20 cellular contexts compared by ENCODE assay signal in the genomic region with DNA sequence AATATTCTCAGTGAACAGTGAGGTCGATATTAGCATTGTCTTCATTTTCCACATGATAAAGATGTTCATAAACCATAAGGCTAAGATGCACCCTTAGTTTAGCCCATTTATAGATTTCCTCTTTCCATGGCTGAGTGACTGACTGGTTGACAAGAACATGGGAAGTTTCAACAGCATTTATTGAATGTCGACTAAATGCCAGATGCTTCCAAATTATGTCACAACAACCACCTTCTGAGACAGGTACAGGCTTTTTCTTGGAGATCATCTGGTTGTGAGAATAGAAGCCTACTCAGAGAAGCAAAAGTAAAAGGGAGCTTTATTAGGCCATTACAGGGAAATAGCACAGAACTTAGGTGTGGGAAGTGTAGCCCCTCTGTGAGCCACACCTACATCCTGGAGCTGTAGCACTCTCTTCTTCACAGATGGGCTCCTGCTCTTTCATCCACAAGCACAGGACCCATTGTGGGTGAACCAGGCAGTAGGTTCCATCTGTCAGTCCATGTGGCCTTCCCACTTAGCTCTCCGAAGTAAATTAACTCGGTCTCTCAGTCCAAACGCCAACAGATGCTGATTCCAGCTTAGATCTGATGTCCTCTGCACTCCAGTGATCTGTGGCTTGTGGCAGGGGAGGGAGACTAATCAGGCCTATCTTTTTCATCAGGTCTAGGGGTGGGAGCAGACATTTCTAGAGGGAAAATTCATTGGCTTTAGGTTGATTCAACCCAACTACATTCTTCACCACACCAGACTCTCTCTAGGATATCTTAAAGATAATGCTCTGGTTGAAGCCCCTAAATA. TPM values are rescaled to one million over a fixed set of nuclear protein-coding genes. Genes with fewer than 3 reads are reported as not detected.
A peak's percentile ranks its signal among the peaks of the same experiment; 100 is the strongest.
DNase-seq lines count a peak whose midpoint lies in the region; ATAC-seq and TF ChIP-seq lines count a peak whose summit lies in the region.
"Had no signal": no experiment of that assay in that cellular context is flagged by ENCODE, and none has a peak within 500 bp of the region (broad histone marks: within the 10 kb centered on the region; RNA-seq: fewer than 3 reads in every experiment).

No MANE protein-coding gene starts in this region.

- H3K9me2 ChIP-seq in neural cell (ENCODE audit: insufficient read depth, low read length), result no peaks in the 10 kb centered on the region

- H3K36me3 ChIP-seq in BLaER1, result peaks cover 33% of the 10 kb centered on the region
- no peaks in the 10 kb centered on the region for H3K36me3 ChIP-seq in neural cell (ENCODE audit: insufficient read depth, low read length)
- H3K36me3 ChIP-seq: vagina had no signal

- TF ChIP-seq EP300 in neural cell (conservative IDR thresholded peaks at IDR 0.05; ENCODE audit: poor library complexity, severe bottlenecking), result peak; percentile 97

- no peaks in the 10 kb centered on the region for H3F3A ChIP-seq in neural cell (ENCODE audit: insufficient read depth, low read length, poor library complexity, severe bottlenecking)

- peaks cover 1% of the 10 kb centered on the region; the same call in 1 of the 2 replicates for H3K27me3 Mint-ChIP-seq in HFFc6 (ENCODE audit: insufficient read depth)
- H3K27me3 Mint-ChIP-seq in activated T-helper 17 cell treated with anti-CD3 and anti-CD28 coated beads, Interleukin-2, amount 50 U/mL, for 72 hours, result no peaks in the 10 kb centered on the region

- H3K27ac ChIP-seq in BLaER1 (peak overlapping the region; percentile 54), neural cell (ENCODE audit: low read length) (no peak overlapping the region)
- H3K27ac ChIP-seq: body of pancreas, foreskin keratinocyte had no signal

- peak overlapping the region; percentile 31 for H3K27ac Mint-ChIP-seq in HFFc6
- H3K27ac Mint-ChIP-seq in activated T-helper 17 cell treated with anti-CD3 and anti-CD28 coated beads, Interleukin-2, amount 50 U/mL, for 72 hours, result peak overlapping the region; percentile 76
- H3K27ac Mint-ChIP-seq: activated naive CD8-positive, alpha-beta T cell treated with anti-CD3 and anti-CD28 coated beads, Interleukin-2, amount 10 ng/mL, durations not matched to agents 7 days and 5 days had no signal

- peaks cover 59% of the 10 kb centered on the region for H3K4me1 ChIP-seq in BLaER1

- H3K4me2 ChIP-seq in BLaER1 (peak overlapping the region; percentile 80), neural cell (ENCODE audit: low read length) (no peak overlapping the region)

- H3K9me3 Mint-ChIP-seq in HFFc6, result no peaks in the 10 kb centered on the region
- no peaks in the 10 kb centered on the region for H3K9me3 Mint-ChIP-seq in activated T-helper 17 cell treated with anti-CD3 and anti-CD28 coated beads, Interleukin-2, amount 50 U/mL, for 72 hours
- H3K9me3 Mint-ChIP-seq: activated naive CD8-positive, alpha-beta T cell treated with anti-CD3 and anti-CD28 coated beads, Interleukin-2, amount 10 ng/mL, durations not matched to agents 7 days and 5 days; activated T-helper 1 cell treated with anti-CD3 and anti-CD28 coated beads, Interleukin-12 subunit alpha, Interleukin-12 subunit beta, Interleukin-2, Interleukin-4 antibody, amounts not matched to agents 30 ng/mL and 10 ng/mL and 1 ng/mL, durations not matched to agents 14 hours and 24 hours and 36 hours had no signal

- TF ChIP-seq RAD21 in neural cell (conservative IDR thresholded peaks at IDR 0.05), result no peak

- 68 to 69% methylated on average over 5 of the region's 5 CpGs for WGBS in lower leg skin, 2 donors

- DNase-seq in HFFc6 (no peak), MV-4-11 (lab: John Stamatoyannopoulos, UW) (no peak), lower leg skin (ENCODE audit: low spot score in 2 of 2) (no peak), NCI-H226 (no peak), NCI-H345 (lab: John Stamatoyannopoulos, UW) (no peak)
- DNase-seq: activated CD4-positive, CD25-positive, alpha-beta regulatory T cell; activated CD8-positive, alpha-beta memory T cell treated with anti-CD3 and anti-CD28 coated beads for 24 hours; activated naive CD8-positive, alpha-beta T cell treated with anti-CD3 and anti-CD28 coated beads, Interleukin-2, amount 10 ng/mL, durations not matched to agents 7 days and 5 days; body of pancreas; foreskin keratinocyte; NCI-H1436; SHP77; stimulated activated naive CD8-positive, alpha-beta T cell treated with anti-CD3 and anti-CD28 coated beads, Interleukin-15, Interleukin-2, amounts not matched to agents 100 U/mL and 50 U/mL, for 24 hours; T-helper 2 cell had no signal

- no peak overlapping the region for H3K4me3 Mint-ChIP-seq in HFFc6
- no peak overlapping the region for H3K4me3 Mint-ChIP-seq in activated T-helper 17 cell treated with anti-CD3 and anti-CD28 coated beads, Interleukin-2, amount 50 U/mL, for 72 hours
- H3K4me3 Mint-ChIP-seq: activated naive CD8-positive, alpha-beta T cell treated with anti-CD3 and anti-CD28 coated beads, Interleukin-2, amount 10 ng/mL, durations not matched to agents 7 days and 5 days; activated T-helper 1 cell treated with anti-CD3 and anti-CD28 coated beads, Interleukin-12 subunit alpha, Interleukin-12 subunit beta, Interleukin-2, Interleukin-4 antibody, amounts not matched to agents 30 ng/mL and 10 ng/mL and 1 ng/mL, durations not matched to agents 14 hours and 24 hours and 36 hours had no signal

- TF ChIP-seq POLR2A in lower leg skin (IDR thresholded peaks at IDR 0.05), result no peak

- no peak for TF ChIP-seq CTCF in HFFc6 (IDR thresholded peaks at IDR 0.05)
- TF ChIP-seq CTCF in neural cell (IDR thresholded peaks at IDR 0.05; ENCODE audit: poor library complexity, severe bottlenecking), result no peak
- no peak for TF ChIP-seq CTCF in lower leg skin (IDR thresholded peaks at IDR 0.05)

- no peak overlapping the region for H2AFZ ChIP-seq in neural cell (ENCODE audit: low read depth, low read length)

- no peak overlapping the region for H3K4me3 ChIP-seq in BLaER1
- no peak overlapping the region for H3K4me3 ChIP-seq in neural cell (ENCODE audit: low read length)
- H3K4me3 ChIP-seq in lower leg skin (ENCODE audit: low read depth, poor library complexity, severe bottlenecking), result no peak overlapping the region
- H3K4me3 ChIP-seq: body of pancreas, vagina had no signal

- H3K9ac ChIP-seq in BLaER1 (no peak overlapping the region; the same call in 1 of the 2 replicates), neural cell (ENCODE audit: low read length) (no peak overlapping the region)

- H3K4me1 Mint-ChIP-seq in HFFc6 (ENCODE audit: low read depth), result peaks cover 91% of the 10 kb centered on the region
- H3K4me1 Mint-ChIP-seq in activated T-helper 17 cell treated with anti-CD3 and anti-CD28 coated beads, Interleukin-2, amount 50 U/mL, for 72 hours, result peaks cover 64% of the 10 kb centered on the region

- H4K20me1 ChIP-seq in BLaER1, result peaks cover 100% of the 10 kb centered on the region
- H4K20me1 ChIP-seq in neural cell (ENCODE audit: insufficient read depth), result no peaks in the 10 kb centered on the region

- peaks cover 38% of the 10 kb centered on the region for H3K36me3 Mint-ChIP-seq in HFFc6 (ENCODE audit: low read depth)
- peaks cover 86% of the 10 kb centered on the region for H3K36me3 Mint-ChIP-seq in activated T-helper 17 cell treated with anti-CD3 and anti-CD28 coated beads, Interleukin-2, amount 50 U/mL, for 72 hours (ENCODE audit: low read depth)

- no peaks in the 10 kb centered on the region for H3K9me3 ChIP-seq in BLaER1
- H3K9me3 ChIP-seq in neural cell (ENCODE audit: low read length), result no peaks in the 10 kb centered on the region
- H3K9me3 ChIP-seq: body of pancreas, vagina had no signal

- intact Hi-C loops in lower leg skin (cut with DNase I; ENCODE audit: low total_unique reads), result no loop called here

- H3K27me3 ChIP-seq in BLaER1 (no peaks in the 10 kb centered on the region), neural cell (ENCODE audit: insufficient read depth, low read depth, low read length) (no peaks in the 10 kb centered on the region)
- H3K27me3 ChIP-seq: body of pancreas, foreskin keratinocyte, vagina had no signal

- peaks cover 45% of the 10 kb centered on the region for H3K79me2 ChIP-seq in neural cell (replicated peaks; ENCODE audit: insufficient read depth, low read length)

- ATAC-seq in activated T-helper 17 cell treated with anti-CD3 and anti-CD28 coated beads, Interleukin-2, amount 50 U/mL, for 72 hours (replicated peaks), result no peak
- ATAC-seq: body of pancreas; foreskin keratinocyte; sciatic nerve; stimulated activated naive CD8-positive, alpha-beta T cell treated with anti-CD3 and anti-CD28 coated beads, Interleukin-15, Interleukin-2, amounts not matched to agents 100 U/mL and 50 U/mL, for 24 hours had no signal

TF ChIP-seq in neural cell, 6 proteins besides CTCF, POLR2A, EP300 and RAD21:
- TF ChIP-seq POLR2AphosphoS5 (IDR thresholded peaks at IDR 0.05) (peak; percentile 95), SMC3 (conservative IDR thresholded peaks at IDR 0.05; ENCODE audit: poor library complexity) (no peak)
- TF ChIP-seq, protein P1, sequence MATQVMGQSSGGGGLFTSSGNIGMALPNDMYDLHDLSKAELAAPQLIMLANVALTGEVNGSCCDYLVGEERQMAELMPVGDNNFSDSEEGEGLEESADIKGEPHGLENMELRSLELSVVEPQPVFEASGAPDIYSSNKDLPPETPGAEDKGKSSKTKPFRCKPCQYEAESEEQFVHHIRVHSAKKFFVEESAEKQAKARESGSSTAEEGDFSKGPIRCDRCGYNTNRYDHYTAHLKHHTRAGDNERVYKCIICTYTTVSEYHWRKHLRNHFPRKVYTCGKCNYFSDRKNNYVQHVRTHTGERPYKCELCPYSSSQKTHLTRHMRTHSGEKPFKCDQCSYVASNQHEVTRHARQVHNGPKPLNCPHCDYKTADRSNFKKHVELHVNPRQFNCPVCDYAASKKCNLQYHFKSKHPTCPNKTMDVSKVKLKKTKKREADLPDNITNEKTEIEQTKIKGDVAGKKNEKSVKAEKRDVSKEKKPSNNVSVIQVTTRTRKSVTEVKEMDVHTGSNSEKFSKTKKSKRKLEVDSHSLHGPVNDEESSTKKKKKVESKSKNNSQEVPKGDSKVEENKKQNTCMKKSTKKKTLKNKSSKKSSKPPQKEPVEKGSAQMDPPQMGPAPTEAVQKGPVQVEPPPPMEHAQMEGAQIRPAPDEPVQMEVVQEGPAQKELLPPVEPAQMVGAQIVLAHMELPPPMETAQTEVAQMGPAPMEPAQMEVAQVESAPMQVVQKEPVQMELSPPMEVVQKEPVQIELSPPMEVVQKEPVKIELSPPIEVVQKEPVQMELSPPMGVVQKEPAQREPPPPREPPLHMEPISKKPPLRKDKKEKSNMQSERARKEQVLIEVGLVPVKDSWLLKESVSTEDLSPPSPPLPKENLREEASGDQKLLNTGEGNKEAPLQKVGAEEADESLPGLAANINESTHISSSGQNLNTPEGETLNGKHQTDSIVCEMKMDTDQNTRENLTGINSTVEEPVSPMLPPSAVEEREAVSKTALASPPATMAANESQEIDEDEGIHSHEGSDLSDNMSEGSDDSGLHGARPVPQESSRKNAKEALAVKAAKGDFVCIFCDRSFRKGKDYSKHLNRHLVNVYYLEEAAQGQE (IDR thresholded peaks at IDR 0.05; ENCODE audit: borderline replicate concordance), result peak; percentile 94
TF ChIP-seq in neural cell: peak in this region for 2.

RNA-seq across cellular contexts. Expression of gene ATP2B4, which starts 14.3 kb away (rescaled TPM):
- 100 to 1,000 TPM; 199 to 243 (median 221) TPM for total RNA-seq in HFFc6 (2021; fragmentation: NEBNext Ultra II Directional; extraction: Animal tissue kit (Norgen Biotek cat#: 25700))
- 100 to 1,000 TPM; 101 TPM for total RNA-seq in activated T-helper 17 cell treated with anti-CD3 and anti-CD28 coated beads, Interleukin-2, amount 50 U/mL, for 72 hours
- 1.4 and 2.9 TPM in 2 replicates for polyA plus RNA-seq in neural cell
- polyA minus RNA-seq in neural cell, result 11.3 and 11.4 TPM in 2 replicates
- 100 to 1,000 TPM; 128 to 140 (median 132) TPM for total RNA-seq in lower leg skin
